Comparison of ENCODE assay signal across 19 cellular contexts in genomic region chr17:76484228-76484725, GRCh38. TPM values are rescaled to one million over a fixed set of nuclear protein-coding genes. Genes with fewer than 3 reads are reported as not detected.
A peak's percentile ranks its signal among the peaks of the same experiment; 100 is the strongest.
DNase-seq lines count a peak whose midpoint lies in the region; ATAC-seq, FAIRE-seq and TF ChIP-seq lines count a peak whose summit lies in the region.
"Had no signal": no experiment of that assay in that cellular context is flagged by ENCODE, and none has a peak within 500 bp of the region (broad histone marks: within the 10 kb centered on the region; RNA-seq: fewer than 3 reads in every experiment).

No MANE protein-coding gene starts in this region.

- H3K27me3 ChIP-seq in HepG2 (ENCODE audit: control insufficient read depth in 1 of 2, insufficient read depth in 2 of 2, low read length in 2 of 2) (no peaks in the 10 kb centered on the region), right lobe of liver (no peaks in the 10 kb centered on the region), adrenal gland (no peaks in the 10 kb centered on the region), upper lobe of left lung (no peaks in the 10 kb centered on the region)
- H3K27me3 ChIP-seq: gastroesophageal sphincter had no signal

- 0 out of 5 replicates have a peak, but pooled peaks cover 0 to 3% of the 10 kb centered on the region in 2 experiments for H3K36me3 ChIP-seq in HepG2 (replicated peaks in 1 of 2; ENCODE audit: control insufficient read depth in 1 of 2, insufficient read depth in 2 of 2, low read length in 2 of 2)
- H3K36me3 ChIP-seq in right lobe of liver: no peaks in the 10 kb centered on the region
- H3K36me3 ChIP-seq in adrenal gland (replicated peaks in 1 of 2): no peaks in the 10 kb centered on the region
- H3K36me3 ChIP-seq in upper lobe of left lung: peaks cover 0 to 17% (median 16%) of the 10 kb centered on the region in 4 donors

- H3K4me3 ChIP-seq in HepG2 (replicated peaks in 1 of 3; ENCODE audit: insufficient read depth in 1 of 3, low read depth in 2 of 3, low read length in 3 of 3) (peak overlapping the region in 1 of 3 experiments; percentile 45; a peak in 2 of 6 replicates), right lobe of liver (no peak overlapping the region), adrenal gland (no peak overlapping the region), upper lobe of left lung (no peak overlapping the region)
- H3K4me3 ChIP-seq: gastroesophageal sphincter, psoas muscle had no signal

- H3K9ac ChIP-seq in HepG2 (ENCODE audit: insufficient read depth, low read depth, low read length): peak overlapping the region; percentile 2; the same call in 1 of the 2 replicates

- H3K9me3 ChIP-seq in HepG2 (ENCODE audit: low read length) (no peaks in the 10 kb centered on the region), right lobe of liver (no peaks in the 10 kb centered on the region), adrenal gland (replicated peaks in 1 of 3) (no peaks in the 10 kb centered on the region), upper lobe of left lung (no peaks in the 10 kb centered on the region)
- H3K9me3 ChIP-seq: gastroesophageal sphincter, psoas muscle had no signal

- peaks cover 43% of the 10 kb centered on the region for H3K4me1 ChIP-seq in HepG2 (ENCODE audit: insufficient read depth, low read length)
- no peaks in the 10 kb centered on the region for H3K4me1 ChIP-seq in right lobe of liver
- H3K4me1 ChIP-seq in adrenal gland (replicated peaks in 1 of 2): no peaks in the 10 kb centered on the region
- peaks cover 5 to 22% (median 10%) of the 10 kb centered on the region in 4 donors for H3K4me1 ChIP-seq in upper lobe of left lung
- H3K4me1 ChIP-seq: psoas muscle had no signal

- no peak for TF ChIP-seq RAD21 in HepG2 (CRISPR knock-in tag; IDR thresholded peaks at IDR 0.05)

- H3K4me1 Mint-ChIP-seq in memory B cell: peaks cover 39% of the 10 kb centered on the region
- H3K4me1 Mint-ChIP-seq in naive thymus-derived CD8-positive, alpha-beta T cell: peaks cover 16 to 62% (median 22%) of the 10 kb centered on the region in 4 donors

- intact Hi-C loops in HepG2 (cut with micrococcal nuclease; ENCODE audit: unreplicated experiment) (no loop called here), right lobe of liver (cut with DNase I) (no loop called here), adrenal gland (cut with DNase I) (no loop called here)

- 59% methylated on average over 11 of the region's 11 CpGs for WGBS in HepG2 (ENCODE audit: low lambda C conversion rate)
- 71% methylated on average over 6 of the region's 11 CpGs for WGBS in right lobe of liver (ENCODE audit: insufficient coverage, low coverage, low lambda C conversion rate, missing lambda C conversion rate)
- WGBS in adrenal gland, 4 donors: 78 to 89% (median 82%) methylated on average over 11 of the region's 11 CpGs
- WGBS in upper lobe of left lung, 2 donors: 84 to 86% methylated on average over 11 of the region's 11 CpGs

- peak overlapping the region; percentile 66 for H3K4me3 Mint-ChIP-seq in memory B cell
- H3K4me3 Mint-ChIP-seq in naive thymus-derived CD8-positive, alpha-beta T cell: no peak overlapping the region
- H3K4me3 Mint-ChIP-seq: activated CD8-positive, alpha-beta T cell treated with anti-CD3 and anti-CD28 coated beads for 36 hours; CD4-positive, alpha-beta memory T cell; T-cell had no signal

- H3K27me3 Mint-ChIP-seq in memory B cell: no peaks in the 10 kb centered on the region
- H3K27me3 Mint-ChIP-seq in naive thymus-derived CD8-positive, alpha-beta T cell: no peaks in the 10 kb centered on the region
- H3K27me3 Mint-ChIP-seq: activated CD8-positive, alpha-beta T cell treated with anti-CD3 and anti-CD28 coated beads for 36 hours; CD4-positive, alpha-beta memory T cell; T-cell had no signal

- TF ChIP-seq EP300 in HepG2 (IDR thresholded peaks at IDR 0.05; ENCODE audit: low read depth in 2 of 2, low read length in 2 of 2) (no peak), HepG2 (CRISPR knock-in tag; IDR thresholded peaks at IDR 0.05; ENCODE audit: borderline replicate concordance) (no peak), upper lobe of left lung (IDR thresholded peaks at IDR 0.05) (no peak)

- no peak overlapping the region for H2AFZ ChIP-seq in HepG2 (ENCODE audit: low read length)

- peaks cover 18% of the 10 kb centered on the region for H3K36me3 Mint-ChIP-seq in memory B cell
- H3K36me3 Mint-ChIP-seq in naive thymus-derived CD8-positive, alpha-beta T cell: peaks cover 0 to 12% (median 7%) of the 10 kb centered on the region in 3 donors

- TSS peak; percentile 73 for BruUV-seq in HepG2 (replicated peaks; lab: Mats Ljungman, UMichigan)

- peak overlapping the region; percentile 54 for H3K4me2 ChIP-seq in HepG2 (ENCODE audit: low read depth, low read length)

- H3K9me3 Mint-ChIP-seq in memory B cell: no peaks in the 10 kb centered on the region
- peaks cover 0 to 1% (median 0%) of the 10 kb centered on the region in 9 donors for H3K9me3 Mint-ChIP-seq in naive thymus-derived CD8-positive, alpha-beta T cell
- H3K9me3 Mint-ChIP-seq: activated CD8-positive, alpha-beta T cell treated with anti-CD3 and anti-CD28 coated beads for 36 hours; CD4-positive, alpha-beta memory T cell; T-cell had no signal

- POLR2A ChIA-PET in HepG2 (lab: Yijun Ruan, JAX): interaction anchor here (0.6 to 12.2 kb wide), 4 partner anchors 9 to 82 kb away, joined by 3 to 252 read pairs (median 7); partner anchors contain the start of gene RHBDF2
- POLR2A ChIA-PET in naive thymus-derived CD8-positive, alpha-beta T cell (lab: Charles Lee): no interaction called here

- FAIRE-seq in HepG2 (lab: Jason Lieb, UNC): no peak

- H3K27ac ChIP-seq in HepG2 (ENCODE audit: extremely low read length, insufficient read depth, low read length) (peak overlapping the region; percentile 63), right lobe of liver (no peak overlapping the region), adrenal gland (peak overlapping the region in 4 of 5 donors; percentile 16 to 79 (median 62)), upper lobe of left lung (peak overlapping the region; percentile 54 to 89 (median 75))
- H3K27ac ChIP-seq: psoas muscle had no signal

- in situ Hi-C loops in HepG2 (cut with HindIII; ENCODE audit: extremely low pct_ligation_motif_present, low pct_unique_long_range_greater_than_20kb): no loop called here

- no peaks in the 10 kb centered on the region for H3K79me2 ChIP-seq in HepG2 (ENCODE audit: insufficient read depth, low read length)

- TF ChIP-seq POLR2A in HepG2 (IDR thresholded peaks at IDR 0.05; ENCODE audit: insufficient read depth in 1 of 2, low read depth in 2 of 2, low read length in 2 of 2) (no peak), right lobe of liver (IDR thresholded peaks at IDR 0.05) (no peak), adrenal gland (IDR thresholded peaks at IDR 0.05) (no peak), upper lobe of left lung (IDR thresholded peaks at IDR 0.05) (no peak)

- TF ChIP-seq CTCF in HepG2 (CRISPR knock-in tag; IDR thresholded peaks at IDR 0.05) (no peak), right lobe of liver (IDR thresholded peaks at IDR 0.05) (no peak), adrenal gland (IDR thresholded peaks at IDR 0.05) (no peak), upper lobe of left lung (IDR thresholded peaks at IDR 0.05) (no peak)

- DNase-seq in HepG2 (ENCODE audit: low spot score): no peak
- no peak for DNase-seq in right lobe of liver
- DNase-seq in adrenal gland: no peak
- DNase-seq in memory B cell (ENCODE audit: low spot score in 2 of 2): no peak
- no peak for DNase-seq in upper lobe of left lung
- no peak for DNase-seq in naive thymus-derived CD8-positive, alpha-beta T cell
- DNase-seq in NCI-H82 (lab: John Stamatoyannopoulos, UW): no peak
- no peak for DNase-seq in cortex of kidney (lab: John Stamatoyannopoulos, UW)
- DNase-seq: amygdala, DMS79 treated with DMSO at 0.1 percent for 48 hours, NCI-H1436, psoas muscle, T-cell had no signal

- H4K20me1 ChIP-seq in HepG2 (ENCODE audit: insufficient read depth, low read length): no peaks in the 10 kb centered on the region

- ATAC-seq in HepG2 (peak; percentile 32), right lobe of liver (no peak), memory B cell (ENCODE audit: low read depth) (no peak), upper lobe of left lung (ENCODE audit: low FRiP score in 2 of 2) (no peak)
- no peak for ATAC-seq in naive thymus-derived CD8-positive, alpha-beta T cell
- ATAC-seq: T-cell had no signal

- CTCF ChIA-PET in HepG2 (lab: Yijun Ruan, JAX; ENCODE audit: low intra/inter-chr PET ratio, low total read pairs): no interaction called here

- peak overlapping the region; percentile 56 for H3K27ac Mint-ChIP-seq in memory B cell
- H3K27ac Mint-ChIP-seq in naive thymus-derived CD8-positive, alpha-beta T cell: peak overlapping the region in 2 of 10 donors; percentile 51 to 71
- H3K27ac Mint-ChIP-seq: activated CD8-positive, alpha-beta T cell treated with anti-CD3 and anti-CD28 coated beads for 36 hours had no signal

RNA-seq across cellular contexts. Expression of gene AANAT, which starts 16.9 kb away (rescaled TPM):
- total RNA-seq in HepG2 (2016; rRNA removed; fragmentation: Illumina TruSeq; extraction: Trizol) (not detected in 2 replicates), right lobe of liver (not detected), adrenal gland (not detected), upper lobe of left lung (not detected)
- total RNA-seq in HepG2 (2016; cell fraction: cytosol; rRNA removed; fragmentation: Illumina TruSeq; extraction: Trizol; ENCODE audit: low read depth): not detected in 2 replicates
- not detected in 2 replicates for total RNA-seq in HepG2 (2016; cell fraction: insoluble cytoplasmic fraction; rRNA removed; fragmentation: Illumina TruSeq; extraction: Trizol)
- not detected in 2 replicates for total RNA-seq in HepG2 (2016; cell fraction: membrane; rRNA removed; fragmentation: Illumina TruSeq; extraction: Trizol)
- total RNA-seq in HepG2 (2016; cell fraction: nucleus; rRNA removed; fragmentation: Illumina TruSeq; extraction: Trizol): not detected in 2 replicates
- polyA plus RNA-seq in HepG2 (2011; rRNA removed) (0.03 and 0.07 TPM in 2 replicates), adrenal gland (under 1 TPM in 2 of 3 donors, not detected in 1; 0.30 to 0.40 TPM)
- not detected in 2 replicates for polyA plus RNA-seq in HepG2 (2011; cell fraction: cytosol; rRNA removed)
- polyA plus RNA-seq in HepG2 (2011; cell fraction: nucleus; rRNA removed): 0.23 and 0.42 TPM in 2 replicates
- polyA plus RNA-seq in HepG2 (2012): 0.31 TPM in 1 of 2 replicates, not detected in the other
- polyA plus RNA-seq in HepG2 (2016; cell fraction: cytosol; fragmentation: Illumina TruSeq; extraction: Trizol; ENCODE audit: low read depth): not detected in 2 replicates
- polyA plus RNA-seq in HepG2 (2016; cell fraction: insoluble cytoplasmic fraction; fragmentation: Illumina TruSeq; extraction: Trizol; ENCODE audit: low read depth): not detected in 2 replicates
- polyA plus RNA-seq in HepG2 (2016; cell fraction: membrane; fragmentation: Illumina TruSeq; extraction: Trizol; ENCODE audit: low read depth): not detected in 2 replicates
- polyA plus RNA-seq in HepG2 (2016; cell fraction: nucleus; fragmentation: Illumina TruSeq; extraction: Trizol; ENCODE audit: insufficient read depth, low read depth): not detected in 2 replicates
- not detected in 2 replicates for polyA minus RNA-seq in HepG2 (2011; rRNA and poly(A)+ RNA removed; ENCODE audit: low replicate concordance)
- polyA minus RNA-seq in HepG2 (2011; cell fraction: cytosol; rRNA and poly(A)+ RNA removed): not detected in 2 replicates
- polyA minus RNA-seq in HepG2 (2011; cell fraction: nucleus; rRNA and poly(A)+ RNA removed): not detected in 2 replicates
- total RNA-seq in naive thymus-derived CD8-positive, alpha-beta T cell: not detected
- polyA plus RNA-seq in naive thymus-derived CD8-positive, alpha-beta T cell: not detected
- total RNA-seq: A673; CD4-positive, alpha-beta memory T cell; gastroesophageal sphincter; liver; psoas muscle; T-cell had no signal
- polyA plus RNA-seq: CD4-positive, alpha-beta memory T cell; liver had no signal

RNA-seq across cellular contexts. Expression of gene RHBDF2, which starts 16.9 kb away (rescaled TPM):
- total RNA-seq in HepG2 (2016; rRNA removed; fragmentation: Illumina TruSeq; extraction: Trizol) (4.2 and 7.8 TPM in 2 replicates), right lobe of liver (10 to 100 TPM in 3 of 6 experiments, 1 to 10 TPM in 3; 7.1 to 18.6 (median 11.0) TPM), adrenal gland (100 to 1,000 TPM in 1 of 8 donors, 10 to 100 TPM in 7; 12.3 to 156 (median 43.8) TPM), upper lobe of left lung (100 to 1,000 TPM in 2 of 6 donors, 10 to 100 TPM in 4; 34.3 to 137 (median 47.6) TPM)
- total RNA-seq in HepG2 (2016; cell fraction: cytosol; rRNA removed; fragmentation: Illumina TruSeq; extraction: Trizol; ENCODE audit: low read depth): 3.3 and 3.4 TPM in 2 replicates
- 2.8 and 8.6 TPM in 2 replicates for total RNA-seq in HepG2 (2016; cell fraction: insoluble cytoplasmic fraction; rRNA removed; fragmentation: Illumina TruSeq; extraction: Trizol)
- 3.2 and 3.5 TPM in 2 replicates for total RNA-seq in HepG2 (2016; cell fraction: membrane; rRNA removed; fragmentation: Illumina TruSeq; extraction: Trizol)
- total RNA-seq in HepG2 (2016; cell fraction: nucleus; rRNA removed; fragmentation: Illumina TruSeq; extraction: Trizol): 10.0 and 14.7 TPM in 2 replicates
- polyA plus RNA-seq in HepG2 (2011; rRNA removed) (24.2 and 27.6 TPM in 2 replicates), adrenal gland (10 to 100 TPM in 2 of 3 donors, 1 to 10 TPM in 1; 4.9 to 39.3 (median 19.1) TPM)
- polyA plus RNA-seq in HepG2 (2011; cell fraction: cytosol; rRNA removed): 9.7 and 15.2 TPM in 2 replicates
- 96.1 and 124 TPM in 2 replicates for polyA plus RNA-seq in HepG2 (2011; cell fraction: nucleus; rRNA removed)
- 17.9 and 27.7 TPM in 2 replicates for polyA plus RNA-seq in HepG2 (2012)
- polyA plus RNA-seq in HepG2 (2016; cell fraction: cytosol; fragmentation: Illumina TruSeq; extraction: Trizol; ENCODE audit: low read depth): 1.2 and 1.5 TPM in 2 replicates
- 3.8 and 4.6 TPM in 2 replicates for polyA plus RNA-seq in HepG2 (2016; cell fraction: insoluble cytoplasmic fraction; fragmentation: Illumina TruSeq; extraction: Trizol; ENCODE audit: low read depth)
- 2.0 and 3.1 TPM in 2 replicates for polyA plus RNA-seq in HepG2 (2016; cell fraction: membrane; fragmentation: Illumina TruSeq; extraction: Trizol; ENCODE audit: low read depth)
- polyA plus RNA-seq in HepG2 (2016; cell fraction: nucleus; fragmentation: Illumina TruSeq; extraction: Trizol; ENCODE audit: insufficient read depth, low read depth): 23.9 and 27.3 TPM in 2 replicates
- 8.1 and 40.4 TPM in 2 replicates for polyA minus RNA-seq in HepG2 (2011; rRNA and poly(A)+ RNA removed; ENCODE audit: low replicate concordance)
- 12.8 and 13.5 TPM in 2 replicates for polyA minus RNA-seq in HepG2 (2011; cell fraction: cytosol; rRNA and poly(A)+ RNA removed)
- polyA minus RNA-seq in HepG2 (2011; cell fraction: nucleus; rRNA and poly(A)+ RNA removed): 26.5 and 30.6 TPM in 2 replicates
- 10 to 100 TPM; 59.4 to 62.4 TPM for total RNA-seq in naive thymus-derived CD8-positive, alpha-beta T cell
- polyA plus RNA-seq in naive thymus-derived CD8-positive, alpha-beta T cell: 10 to 100 TPM in 1 of 3 donors, 1 to 10 TPM in 2; 4.8 to 10.2 (median 6.2) TPM

RNA-seq across cellular contexts. Expression of gene UBE2O, which starts 31.3 kb away (rescaled TPM):
- total RNA-seq in HepG2 (2016; rRNA removed; fragmentation: Illumina TruSeq; extraction: Trizol) (21.5 and 22.3 TPM in 2 replicates), right lobe of liver (10 to 100 TPM in 5 of 6 experiments, 1 to 10 TPM in 1; 10.0 to 12.9 (median 12.0) TPM), adrenal gland (10 to 100 TPM; 11.4 to 21.8 (median 17.9) TPM), upper lobe of left lung (10 to 100 TPM; 20.5 to 55.5 (median 27.7) TPM)
- total RNA-seq in HepG2 (2016; cell fraction: cytosol; rRNA removed; fragmentation: Illumina TruSeq; extraction: Trizol; ENCODE audit: low read depth): 2.7 and 3.0 TPM in 2 replicates
- total RNA-seq in HepG2 (2016; cell fraction: insoluble cytoplasmic fraction; rRNA removed; fragmentation: Illumina TruSeq; extraction: Trizol): 22.1 and 22.5 TPM in 2 replicates
- total RNA-seq in HepG2 (2016; cell fraction: membrane; rRNA removed; fragmentation: Illumina TruSeq; extraction: Trizol): 7.2 and 8.1 TPM in 2 replicates
- 23.0 and 27.1 TPM in 2 replicates for total RNA-seq in HepG2 (2016; cell fraction: nucleus; rRNA removed; fragmentation: Illumina TruSeq; extraction: Trizol)
- polyA plus RNA-seq in HepG2 (2011; rRNA removed) (23.5 and 30.4 TPM in 2 replicates), adrenal gland (10 to 100 TPM in 2 of 3 donors, 1 to 10 TPM in 1; 9.8 to 21.3 (median 12.4) TPM)
- polyA plus RNA-seq in HepG2 (2011; cell fraction: cytosol; rRNA removed): 11.6 and 11.8 TPM in 2 replicates
- 87.2 and 93.5 TPM in 2 replicates for polyA plus RNA-seq in HepG2 (2011; cell fraction: nucleus; rRNA removed)
- polyA plus RNA-seq in HepG2 (2012): 28.0 and 29.8 TPM in 2 replicates
- 0.86 and 0.95 TPM in 2 replicates for polyA plus RNA-seq in HepG2 (2016; cell fraction: cytosol; fragmentation: Illumina TruSeq; extraction: Trizol; ENCODE audit: low read depth)
- polyA plus RNA-seq in HepG2 (2016; cell fraction: insoluble cytoplasmic fraction; fragmentation: Illumina TruSeq; extraction: Trizol; ENCODE audit: low read depth): 15.3 and 21.2 TPM in 2 replicates
- polyA plus RNA-seq in HepG2 (2016; cell fraction: membrane; fragmentation: Illumina TruSeq; extraction: Trizol; ENCODE audit: low read depth): 2.1 and 3.0 TPM in 2 replicates
- polyA plus RNA-seq in HepG2 (2016; cell fraction: nucleus; fragmentation: Illumina TruSeq; extraction: Trizol; ENCODE audit: insufficient read depth, low read depth): 66.1 and 73.3 TPM in 2 replicates
- polyA minus RNA-seq in HepG2 (2011; rRNA and poly(A)+ RNA removed; ENCODE audit: low replicate concordance): 39.5 and 89.3 TPM in 2 replicates
- 31.1 and 31.4 TPM in 2 replicates for polyA minus RNA-seq in HepG2 (2011; cell fraction: cytosol; rRNA and poly(A)+ RNA removed)
- polyA minus RNA-seq in HepG2 (2011; cell fraction: nucleus; rRNA and poly(A)+ RNA removed): 27.4 and 30.3 TPM in 2 replicates
- total RNA-seq in naive thymus-derived CD8-positive, alpha-beta T cell: 10 to 100 TPM; 49.7 to 50.4 TPM
- 10 to 100 TPM in 2 of 3 donors, 1 to 10 TPM in 1; 8.8 to 14.4 (median 10.6) TPM for polyA plus RNA-seq in naive thymus-derived CD8-positive, alpha-beta T cell

RNA-seq across cellular contexts. Expression of gene CYGB, which starts 53.2 kb away (rescaled TPM):
- 27.1 and 28.9 TPM in 2 replicates for total RNA-seq in HepG2 (2016; rRNA removed; fragmentation: Illumina TruSeq; extraction: Trizol)
- total RNA-seq in HepG2 (2016; cell fraction: cytosol; rRNA removed; fragmentation: Illumina TruSeq; extraction: Trizol; ENCODE audit: low read depth): 5.2 and 8.2 TPM in 2 replicates
- total RNA-seq in HepG2 (2016; cell fraction: insoluble cytoplasmic fraction; rRNA removed; fragmentation: Illumina TruSeq; extraction: Trizol): 25.6 and 28.4 TPM in 2 replicates
- 16.6 and 21.7 TPM in 2 replicates for total RNA-seq in HepG2 (2016; cell fraction: membrane; rRNA removed; fragmentation: Illumina TruSeq; extraction: Trizol)
- 14.7 and 17.2 TPM in 2 replicates for total RNA-seq in HepG2 (2016; cell fraction: nucleus; rRNA removed; fragmentation: Illumina TruSeq; extraction: Trizol)
- 18.9 and 23.3 TPM in 2 replicates for polyA plus RNA-seq in HepG2 (2011; rRNA removed)
- 19.3 and 25.5 TPM in 2 replicates for polyA plus RNA-seq in HepG2 (2011; cell fraction: cytosol; rRNA removed)
- 17.6 and 23.0 TPM in 2 replicates for polyA plus RNA-seq in HepG2 (2011; cell fraction: nucleus; rRNA removed)
- 20.2 and 20.5 TPM in 2 replicates for polyA plus RNA-seq in HepG2 (2012)
- 6.2 and 7.9 TPM in 2 replicates for polyA plus RNA-seq in HepG2 (2016; cell fraction: cytosol; fragmentation: Illumina TruSeq; extraction: Trizol; ENCODE audit: low read depth)
- polyA plus RNA-seq in HepG2 (2016; cell fraction: insoluble cytoplasmic fraction; fragmentation: Illumina TruSeq; extraction: Trizol; ENCODE audit: low read depth): 28.7 and 30.6 TPM in 2 replicates
- polyA plus RNA-seq in HepG2 (2016; cell fraction: membrane; fragmentation: Illumina TruSeq; extraction: Trizol; ENCODE audit: low read depth): 21.0 and 21.3 TPM in 2 replicates
- 24.9 and 26.1 TPM in 2 replicates for polyA plus RNA-seq in HepG2 (2016; cell fraction: nucleus; fragmentation: Illumina TruSeq; extraction: Trizol; ENCODE audit: insufficient read depth, low read depth)
- polyA minus RNA-seq in HepG2 (2011; rRNA and poly(A)+ RNA removed; ENCODE audit: low replicate concordance): 0.26 and 16.8 TPM in 2 replicates
- polyA minus RNA-seq in HepG2 (2011; cell fraction: cytosol; rRNA and poly(A)+ RNA removed): 9.7 and 11.8 TPM in 2 replicates
- 12.9 and 17.7 TPM in 2 replicates for polyA minus RNA-seq in HepG2 (2011; cell fraction: nucleus; rRNA and poly(A)+ RNA removed)
- total RNA-seq in right lobe of liver: 1 to 10 TPM; 1.8 to 4.1 (median 3.1) TPM
- total RNA-seq in adrenal gland: 10 to 100 TPM in 7 of 8 donors, 1 to 10 TPM in 1; 9.5 to 18.1 (median 14.3) TPM
- 10 to 100 TPM in 2 of 3 donors, 1 to 10 TPM in 1; 7.8 to 38.3 (median 32.1) TPM for polyA plus RNA-seq in adrenal gland
- 10 to 100 TPM in 5 of 6 donors, 1 to 10 TPM in 1; 6.4 to 33.9 (median 16.6) TPM for total RNA-seq in upper lobe of left lung
- total RNA-seq in naive thymus-derived CD8-positive, alpha-beta T cell: 1 to 10 TPM in 1 of 2 experiments, under 1 TPM in 1; 0.52 to 2.1 TPM
- 1 to 10 TPM in 1 of 3 donors, under 1 TPM in 2; 0.40 to 1.0 (median 0.53) TPM for polyA plus RNA-seq in naive thymus-derived CD8-positive, alpha-beta T cell
- total RNA-seq: CD4-positive, alpha-beta memory T cell had no signal
- polyA plus RNA-seq: CD4-positive, alpha-beta memory T cell had no signal

RNA-seq across cellular contexts. Expression of gene PRCD, which starts 55.6 kb away (rescaled TPM):
- total RNA-seq in HepG2 (2016; rRNA removed; fragmentation: Illumina TruSeq; extraction: Trizol): 0.52 TPM in 1 of 2 replicates, not detected in the other
- not detected in 2 replicates for total RNA-seq in HepG2 (2016; cell fraction: cytosol; rRNA removed; fragmentation: Illumina TruSeq; extraction: Trizol; ENCODE audit: low read depth)
- 0.36 and 0.48 TPM in 2 replicates for total RNA-seq in HepG2 (2016; cell fraction: insoluble cytoplasmic fraction; rRNA removed; fragmentation: Illumina TruSeq; extraction: Trizol)
- not detected in 2 replicates for total RNA-seq in HepG2 (2016; cell fraction: membrane; rRNA removed; fragmentation: Illumina TruSeq; extraction: Trizol)
- total RNA-seq in HepG2 (2016; cell fraction: nucleus; rRNA removed; fragmentation: Illumina TruSeq; extraction: Trizol): not detected in 2 replicates
- polyA plus RNA-seq in HepG2 (2011; rRNA removed): 0.35 and 0.51 TPM in 2 replicates
- not detected in 2 replicates for polyA plus RNA-seq in HepG2 (2011; cell fraction: cytosol; rRNA removed)
- 0.06 TPM in 1 of 2 replicates, not detected in the other for polyA plus RNA-seq in HepG2 (2011; cell fraction: nucleus; rRNA removed)
- polyA plus RNA-seq in HepG2 (2012): 0.61 and 0.71 TPM in 2 replicates
- 0.25 TPM in 1 of 2 replicates, not detected in the other for polyA plus RNA-seq in HepG2 (2016; cell fraction: cytosol; fragmentation: Illumina TruSeq; extraction: Trizol; ENCODE audit: low read depth)
- polyA plus RNA-seq in HepG2 (2016; cell fraction: insoluble cytoplasmic fraction; fragmentation: Illumina TruSeq; extraction: Trizol; ENCODE audit: low read depth): not detected in 2 replicates
- not detected in 2 replicates for polyA plus RNA-seq in HepG2 (2016; cell fraction: membrane; fragmentation: Illumina TruSeq; extraction: Trizol; ENCODE audit: low read depth)
- polyA plus RNA-seq in HepG2 (2016; cell fraction: nucleus; fragmentation: Illumina TruSeq; extraction: Trizol; ENCODE audit: insufficient read depth, low read depth): not detected in 2 replicates
- 0.70 TPM in 1 of 2 replicates, not detected in the other for polyA minus RNA-seq in HepG2 (2011; rRNA and poly(A)+ RNA removed; ENCODE audit: low replicate concordance)
- not detected in 2 replicates for polyA minus RNA-seq in HepG2 (2011; cell fraction: cytosol; rRNA and poly(A)+ RNA removed)
- not detected in 2 replicates for polyA minus RNA-seq in HepG2 (2011; cell fraction: nucleus; rRNA and poly(A)+ RNA removed)
- total RNA-seq in right lobe of liver: 1 to 10 TPM in 1 of 6 experiments, under 1 TPM in 2, not detected in 3; 0.12 to 1.3 (median 0.22) TPM
- 1 to 10 TPM in 6 of 8 donors, not detected in 2; 1.5 to 5.7 (median 2.8) TPM for total RNA-seq in adrenal gland
- 10 to 100 TPM in 2 of 3 donors, 1 to 10 TPM in 1; 4.5 to 37.2 (median 14.3) TPM for polyA plus RNA-seq in adrenal gland
- 10 to 100 TPM in 1 of 6 donors, 1 to 10 TPM in 4, not detected in 1; 3.0 to 13.9 (median 7.2) TPM for total RNA-seq in upper lobe of left lung
- total RNA-seq in naive thymus-derived CD8-positive, alpha-beta T cell: 1 to 10 TPM; 4.0 to 5.3 TPM
- 10 to 100 TPM in 1 of 3 donors, 1 to 10 TPM in 2; 5.0 to 11.4 (median 7.1) TPM for polyA plus RNA-seq in naive thymus-derived CD8-positive, alpha-beta T cell
- total RNA-seq: A673; activated CD8-positive, alpha-beta T cell treated with anti-CD3 and anti-CD28 coated beads for 36 hours; CD4-positive, alpha-beta memory T cell; HT1080 had no signal
- polyA plus RNA-seq: CD4-positive, alpha-beta memory T cell had no signal

Comparison
In these comparisons a context has a peak if more than half of its experiments do, and no peak if none do; other contexts are left out.
1. H3K27ac ChIP-seq: peak in HepG2 (single experiment), adrenal gland (4 of 5) and upper lobe of left lung (4 of 4); none in right lobe of liver (0 of 3).